Comparison of ENCODE assay signal across 1 cellular context in genomic region chr9:96436456-96437126, GRCh38.
A peak's percentile ranks its signal among the peaks of the same experiment; 100 is the strongest.
TF ChIP-seq lines count a peak whose summit lies in the region.

No MANE protein-coding gene starts in this region.

TF ChIP-seq in HepG2, 621 proteins besides CTCF, POLR2A, EP300 and RAD21 (continued from another document and continues in another):
- TF ChIP-seq ZBTB37 (CRISPR knock-in tag; IDR thresholded peaks at IDR 0.05) (no peak; the same call in 1 of the 2 replicates), ZNF569 (CRISPR knock-in tag; IDR thresholded peaks at IDR 0.05; ENCODE audit: borderline replicate concordance) (0 out of 2 replicates have a peak, but pooled peaks have one; percentile 38), ZFP41 (CRISPR knock-in tag; IDR thresholded peaks at IDR 0.05; ENCODE audit: borderline replicate concordance) (peak; percentile 91; the same call in 1 of the 2 replicates), HOXA7 (CRISPR knock-in tag; IDR thresholded peaks at IDR 0.05) (no peak), SUZ12 (IDR thresholded peaks at IDR 0.05; ENCODE audit: low read depth, low read length) (no peak), LCORL (IDR thresholded peaks at IDR 0.05) (no peak), LCORL (CRISPR knock-in tag; IDR thresholded peaks at IDR 0.05) (peak; percentile 7), ZNF691 (CRISPR knock-in tag; IDR thresholded peaks at IDR 0.05; ENCODE audit: borderline replicate concordance, low read depth) (peak; percentile 59; the same call in 1 of the 2 replicates), TAF1 (CRISPR knock-in tag; IDR thresholded peaks at IDR 0.05) (peak; percentile 45), HCFC1 (IDR thresholded peaks at IDR 0.05; ENCODE audit: low read depth, low read length) (no peak), ETV5 (CRISPR knock-in tag; IDR thresholded peaks at IDR 0.05; ENCODE audit: borderline replicate concordance) (peak; percentile 78), CHCHD3 (CRISPR knock-in tag; IDR thresholded peaks at IDR 0.05) (no peak), ZNF678 (CRISPR knock-in tag; IDR thresholded peaks at IDR 0.05) (0 out of 2 replicates have a peak, but pooled peaks have one; percentile 37), NCOA1 (CRISPR knock-in tag; IDR thresholded peaks at IDR 0.05) (no peak), MEIS2 (CRISPR knock-in tag; IDR thresholded peaks at IDR 0.05) (peak; percentile 81; the same call in 1 of the 2 replicates), KMT2A (CRISPR knock-in tag; IDR thresholded peaks at IDR 0.05) (0 out of 2 replicates have a peak, but pooled peaks have one; percentile 29), GATAD1 (CRISPR knock-in tag; IDR thresholded peaks at IDR 0.05) (peak; percentile 60; the same call in 1 of the 2 replicates), ZSCAN22 (CRISPR knock-in tag; IDR thresholded peaks at IDR 0.05) (peak; percentile 38; the same call in 1 of the 2 replicates), ZNF350 (CRISPR knock-in tag; IDR thresholded peaks at IDR 0.05; ENCODE audit: borderline replicate concordance, low read depth) (peak; percentile 62; the same call in 1 of the 2 replicates), GPBP1L1 (CRISPR knock-in tag; IDR thresholded peaks at IDR 0.05) (no peak), ZNF710 (CRISPR knock-in tag; IDR thresholded peaks at IDR 0.05; ENCODE audit: borderline replicate concordance) (0 out of 2 replicates have a peak, but pooled peaks have one; percentile 25), PHF21A (CRISPR knock-in tag; IDR thresholded peaks at IDR 0.05) (peak; percentile 89), ZNF180 (CRISPR knock-in tag; IDR thresholded peaks at IDR 0.05; ENCODE audit: borderline replicate concordance, low read depth) (no peak), ASH2L (IDR thresholded peaks at IDR 0.05; ENCODE audit: insufficient read length, low read depth, low read length) (peak; percentile 68), ELF3 (CRISPR knock-in tag; IDR thresholded peaks at IDR 0.05) (peak; percentile 76; the same call in 1 of the 2 replicates), PRPF4 (IDR thresholded peaks at IDR 0.05; ENCODE audit: low read depth, low read length, poor library complexity, severe bottlenecking) (no peak), ZNF792 (CRISPR knock-in tag; IDR thresholded peaks at IDR 0.05) (peak; percentile 70; the same call in 1 of the 2 replicates), ZNF703 (CRISPR knock-in tag; IDR thresholded peaks at IDR 0.05; ENCODE audit: borderline replicate concordance) (no peak; the same call in 1 of the 2 replicates), RAD51 (IDR thresholded peaks at IDR 0.05; ENCODE audit: borderline replicate concordance) (no peak), ZNF20 (CRISPR knock-in tag; IDR thresholded peaks at IDR 0.05) (no peak), ZNF382 (CRISPR knock-in tag; IDR thresholded peaks at IDR 0.05; ENCODE audit: borderline replicate concordance) (no peak), ZNF34 (CRISPR knock-in tag; IDR thresholded peaks at IDR 0.05; ENCODE audit: borderline replicate concordance) (no peak), ZNF781 (CRISPR knock-in tag; IDR thresholded peaks at IDR 0.05; ENCODE audit: borderline replicate concordance, not compliant biosample characterization) (peak; percentile 86), SPEN (CRISPR knock-in tag; IDR thresholded peaks at IDR 0.05; ENCODE audit: low read depth) (peak; percentile 72; the same call in 1 of the 2 replicates), ZNF264 (CRISPR knock-in tag; IDR thresholded peaks at IDR 0.05) (peak; percentile 80; the same call in 1 of the 2 replicates), E2F5 (CRISPR knock-in tag; conservative IDR thresholded peaks at IDR 0.05) (no peak), THAP8 (CRISPR knock-in tag; IDR thresholded peaks at IDR 0.05; ENCODE audit: borderline replicate concordance) (no peak; the same call in 1 of the 2 replicates), POLR2AphosphoS5 (IDR thresholded peaks at IDR 0.05; ENCODE audit: low read depth, low read length) (no peak; the same call in 1 of the 2 replicates), ZNF773 (CRISPR knock-in tag; IDR thresholded peaks at IDR 0.05; ENCODE audit: borderline replicate concordance) (no peak), DR1 (CRISPR knock-in tag; IDR thresholded peaks at IDR 0.05) (0 out of 2 replicates have a peak, but pooled peaks have one; percentile 40), ZNF430 (CRISPR knock-in tag; IDR thresholded peaks at IDR 0.05) (peak; percentile 94), DPF2 (CRISPR knock-in tag; IDR thresholded peaks at IDR 0.05; ENCODE audit: borderline replicate concordance, low read depth) (peak; percentile 70; the same call in 1 of the 2 replicates), STAG1 (CRISPR knock-in tag; IDR thresholded peaks at IDR 0.05) (no peak; the same call in 1 of the 2 replicates), ZNF614 (CRISPR knock-in tag; IDR thresholded peaks at IDR 0.05; ENCODE audit: borderline replicate concordance) (peak; percentile 78; the same call in 1 of the 2 replicates), PBX3 (CRISPR knock-in tag; IDR thresholded peaks at IDR 0.05; ENCODE audit: borderline replicate concordance) (no peak), SIN3B (IDR thresholded peaks at IDR 0.05; ENCODE audit: low read length) (no peak), ESRRA (CRISPR knock-in tag; IDR thresholded peaks at IDR 0.05; ENCODE audit: low read depth) (peak; percentile 61; the same call in 1 of the 2 replicates), ZNF747 (CRISPR knock-in tag; IDR thresholded peaks at IDR 0.05; ENCODE audit: borderline replicate concordance) (peak; percentile 95)
- TF ChIP-seq, protein P1, sequence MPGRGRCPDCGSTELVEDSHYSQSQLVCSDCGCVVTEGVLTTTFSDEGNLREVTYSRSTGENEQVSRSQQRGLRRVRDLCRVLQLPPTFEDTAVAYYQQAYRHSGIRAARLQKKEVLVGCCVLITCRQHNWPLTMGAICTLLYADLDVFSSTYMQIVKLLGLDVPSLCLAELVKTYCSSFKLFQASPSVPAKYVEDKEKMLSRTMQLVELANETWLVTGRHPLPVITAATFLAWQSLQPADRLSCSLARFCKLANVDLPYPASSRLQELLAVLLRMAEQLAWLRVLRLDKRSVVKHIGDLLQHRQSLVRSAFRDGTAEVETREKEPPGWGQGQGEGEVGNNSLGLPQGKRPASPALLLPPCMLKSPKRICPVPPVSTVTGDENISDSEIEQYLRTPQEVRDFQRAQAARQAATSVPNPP (CRISPR knock-in tag; IDR thresholded peaks at IDR 0.05) = no peak
- TF ChIP-seq, protein P2, sequence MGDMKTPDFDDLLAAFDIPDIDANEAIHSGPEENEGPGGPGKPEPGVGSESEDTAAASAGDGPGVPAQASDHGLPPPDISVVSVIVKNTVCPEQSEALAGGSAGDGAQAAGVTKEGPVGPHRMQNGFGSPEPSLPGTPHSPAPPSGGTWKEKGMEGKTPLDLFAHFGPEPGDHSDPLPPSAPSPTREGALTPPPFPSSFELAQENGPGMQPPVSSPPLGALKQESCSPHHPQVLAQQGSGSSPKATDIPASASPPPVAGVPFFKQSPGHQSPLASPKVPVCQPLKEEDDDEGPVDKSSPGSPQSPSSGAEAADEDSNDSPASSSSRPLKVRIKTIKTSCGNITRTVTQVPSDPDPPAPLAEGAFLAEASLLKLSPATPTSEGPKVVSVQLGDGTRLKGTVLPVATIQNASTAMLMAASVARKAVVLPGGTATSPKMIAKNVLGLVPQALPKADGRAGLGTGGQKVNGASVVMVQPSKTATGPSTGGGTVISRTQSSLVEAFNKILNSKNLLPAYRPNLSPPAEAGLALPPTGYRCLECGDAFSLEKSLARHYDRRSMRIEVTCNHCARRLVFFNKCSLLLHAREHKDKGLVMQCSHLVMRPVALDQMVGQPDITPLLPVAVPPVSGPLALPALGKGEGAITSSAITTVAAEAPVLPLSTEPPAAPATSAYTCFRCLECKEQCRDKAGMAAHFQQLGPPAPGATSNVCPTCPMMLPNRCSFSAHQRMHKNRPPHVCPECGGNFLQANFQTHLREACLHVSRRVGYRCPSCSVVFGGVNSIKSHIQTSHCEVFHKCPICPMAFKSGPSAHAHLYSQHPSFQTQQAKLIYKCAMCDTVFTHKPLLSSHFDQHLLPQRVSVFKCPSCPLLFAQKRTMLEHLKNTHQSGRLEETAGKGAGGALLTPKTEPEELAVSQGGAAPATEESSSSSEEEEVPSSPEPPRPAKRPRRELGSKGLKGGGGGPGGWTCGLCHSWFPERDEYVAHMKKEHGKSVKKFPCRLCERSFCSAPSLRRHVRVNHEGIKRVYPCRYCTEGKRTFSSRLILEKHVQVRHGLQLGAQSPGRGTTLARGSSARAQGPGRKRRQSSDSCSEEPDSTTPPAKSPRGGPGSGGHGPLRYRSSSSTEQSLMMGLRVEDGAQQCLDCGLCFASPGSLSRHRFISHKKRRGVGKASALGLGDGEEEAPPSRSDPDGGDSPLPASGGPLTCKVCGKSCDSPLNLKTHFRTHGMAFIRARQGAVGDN (CRISPR knock-in tag; IDR thresholded peaks at IDR 0.05) = peak; percentile 97
- TF ChIP-seq, protein P3, sequence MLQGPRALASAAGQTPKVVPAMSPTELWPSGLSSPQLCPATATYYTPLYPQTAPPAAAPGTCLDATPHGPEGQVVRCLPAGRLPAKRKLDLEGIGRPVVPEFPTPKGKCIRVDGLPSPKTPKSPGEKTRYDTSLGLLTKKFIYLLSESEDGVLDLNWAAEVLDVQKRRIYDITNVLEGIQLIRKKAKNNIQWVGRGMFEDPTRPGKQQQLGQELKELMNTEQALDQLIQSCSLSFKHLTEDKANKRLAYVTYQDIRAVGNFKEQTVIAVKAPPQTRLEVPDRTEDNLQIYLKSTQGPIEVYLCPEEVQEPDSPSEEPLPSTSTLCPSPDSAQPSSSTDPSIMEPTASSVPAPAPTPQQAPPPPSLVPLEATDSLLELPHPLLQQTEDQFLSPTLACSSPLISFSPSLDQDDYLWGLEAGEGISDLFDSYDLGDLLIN (CRISPR knock-in tag; IDR thresholded peaks at IDR 0.05; ENCODE audit: borderline replicate concordance) = no peak
- TF ChIP-seq, protein P4, sequence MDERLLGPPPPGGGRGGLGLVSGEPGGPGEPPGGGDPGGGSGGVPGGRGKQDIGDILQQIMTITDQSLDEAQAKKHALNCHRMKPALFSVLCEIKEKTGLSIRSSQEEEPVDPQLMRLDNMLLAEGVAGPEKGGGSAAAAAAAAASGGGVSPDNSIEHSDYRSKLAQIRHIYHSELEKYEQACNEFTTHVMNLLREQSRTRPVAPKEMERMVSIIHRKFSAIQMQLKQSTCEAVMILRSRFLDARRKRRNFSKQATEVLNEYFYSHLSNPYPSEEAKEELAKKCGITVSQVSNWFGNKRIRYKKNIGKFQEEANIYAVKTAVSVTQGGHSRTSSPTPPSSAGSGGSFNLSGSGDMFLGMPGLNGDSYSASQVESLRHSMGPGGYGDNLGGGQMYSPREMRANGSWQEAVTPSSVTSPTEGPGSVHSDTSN (CRISPR knock-in tag; IDR thresholded peaks at IDR 0.05) = no peak
